Comparison of ENCODE assay signal across 1 cellular context in the genomic region with DNA sequence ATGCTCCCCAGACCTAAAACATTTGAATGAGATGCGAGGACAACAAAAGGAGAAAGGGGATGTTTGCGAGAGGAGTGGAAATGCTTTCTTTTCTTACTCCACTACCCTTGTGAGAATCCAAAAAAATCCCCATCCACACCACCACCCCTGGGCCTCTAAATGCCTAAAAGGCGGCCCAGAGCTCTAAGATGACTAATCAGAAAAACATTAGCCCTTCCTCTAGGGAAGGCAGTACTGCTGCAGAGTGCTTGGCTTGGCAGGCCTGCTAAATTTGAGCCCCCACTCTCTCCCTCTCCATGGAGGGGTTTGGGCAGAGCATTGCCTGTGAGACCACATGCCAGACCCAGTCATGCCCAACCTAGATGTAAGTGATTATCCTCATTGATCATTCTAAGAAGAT.
TF ChIP-seq lines count a peak whose summit lies in the region.

No MANE protein-coding gene starts in this region.

TF ChIP-seq in IMR-90, 13 proteins besides CTCF, POLR2A, EP300 and RAD21:
- no peak for TF ChIP-seq MAFK (IDR thresholded peaks at IDR 0.05; ENCODE audit: low read depth, low read length)
- TF ChIP-seq FOS (IDR thresholded peaks at IDR 0.05; ENCODE audit: low read depth, low read length), result no peak
- TF ChIP-seq MAZ (IDR thresholded peaks at IDR 0.05; ENCODE audit: borderline replicate concordance, low read depth, low read length), result no peak
- TF ChIP-seq MXI1 (IDR thresholded peaks at IDR 0.05; ENCODE audit: borderline replicate concordance, low read depth, low read length), result no peak
- no peak for TF ChIP-seq USF2 (IDR thresholded peaks at IDR 0.05; ENCODE audit: low read depth, low read length)
- TF ChIP-seq BHLHE40 (IDR thresholded peaks at IDR 0.05; ENCODE audit: low read depth, low read length), result no peak
- no peak for TF ChIP-seq SMC3 (IDR thresholded peaks at IDR 0.05; ENCODE audit: low read depth, low read length)
- TF ChIP-seq, protein P1, sequence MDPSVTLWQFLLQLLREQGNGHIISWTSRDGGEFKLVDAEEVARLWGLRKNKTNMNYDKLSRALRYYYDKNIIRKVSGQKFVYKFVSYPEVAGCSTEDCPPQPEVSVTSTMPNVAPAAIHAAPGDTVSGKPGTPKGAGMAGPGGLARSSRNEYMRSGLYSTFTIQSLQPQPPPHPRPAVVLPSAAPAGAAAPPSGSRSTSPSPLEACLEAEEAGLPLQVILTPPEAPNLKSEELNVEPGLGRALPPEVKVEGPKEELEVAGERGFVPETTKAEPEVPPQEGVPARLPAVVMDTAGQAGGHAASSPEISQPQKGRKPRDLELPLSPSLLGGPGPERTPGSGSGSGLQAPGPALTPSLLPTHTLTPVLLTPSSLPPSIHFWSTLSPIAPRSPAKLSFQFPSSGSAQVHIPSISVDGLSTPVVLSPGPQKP (IDR thresholded peaks at IDR 0.05; ENCODE audit: borderline replicate concordance, low read depth, low read length), result no peak
- no peak for TF ChIP-seq RCOR1 (IDR thresholded peaks at IDR 0.05; ENCODE audit: insufficient replicate concordance, low read length)
- TF ChIP-seq RFX5 (IDR thresholded peaks at IDR 0.05; ENCODE audit: low read depth, low read length), result no peak
- no peak for TF ChIP-seq NFE2L2 (IDR thresholded peaks at IDR 0.05; ENCODE audit: low read depth, low read length)
